In genomic region chr6:15313367-15313766, GRCh38 we compare ENCODE assay signal across 10 cellular contexts.
DNase-seq lines count a peak whose midpoint lies in the region; ATAC-seq and TF ChIP-seq lines count a peak whose summit lies in the region.
"Had no signal": no experiment of that assay in that cellular context is flagged by ENCODE, and none has a peak within 500 bp of the region (broad histone marks: within the 10 kb centered on the region; RNA-seq: fewer than 3 reads in every experiment).

No MANE protein-coding gene starts in this region.

- H3K4me1 Mint-ChIP-seq in neural progenitor cell, result peaks cover 76% of the 10 kb centered on the region

- ATAC-seq in HG03066 (IDR thresholded peaks at IDR 0.05; ENCODE audit: low read depth, unreplicated experiment), result peak; percentile 53

- TF ChIP-seq CTCF in GM12865 (IDR thresholded peaks at IDR 0.05; ENCODE audit: insufficient read depth, low read depth, low read length, missing control alignments), result no peak
- TF ChIP-seq CTCF in neural progenitor cell (IDR thresholded peaks at IDR 0.05), result no peak

- H3K27me3 ChIP-seq in neural progenitor cell (no peaks in the 10 kb centered on the region), SJCRH30 (no peaks in the 10 kb centered on the region)

- H3K27ac ChIP-seq in caudate nucleus (ENCODE audit: low read depth, low read length) (no peak overlapping the region), neural progenitor cell (no peak overlapping the region), SJCRH30 (no peak overlapping the region)

- no peak overlapping the region for H3K9ac ChIP-seq in neural progenitor cell

- peak overlapping the region; percentile 32 for H3K4me3 ChIP-seq in GM12865 (ENCODE audit: low read depth, low read length)
- no peak overlapping the region for H3K4me3 ChIP-seq in neural progenitor cell
- no peak overlapping the region for H3K4me3 ChIP-seq in SJCRH30

- H3K4me3 Mint-ChIP-seq in neural progenitor cell, result peak overlapping the region; percentile 3

- H3K9me3 ChIP-seq in neural progenitor cell (ENCODE audit: low read depth) (no peaks in the 10 kb centered on the region), SJCRH30 (replicated peaks) (no peaks in the 10 kb centered on the region)

- H3F3A ChIP-seq in neural progenitor cell (ENCODE audit: low read depth), result peaks cover 12% of the 10 kb centered on the region

- no peaks in the 10 kb centered on the region for H3K36me3 ChIP-seq in neural progenitor cell
- H3K36me3 ChIP-seq in SJCRH30, result no peaks in the 10 kb centered on the region

- peak overlapping the region; percentile 90 for H3K27ac Mint-ChIP-seq in neural progenitor cell

- peaks cover 100% of the 10 kb centered on the region for H3K79me2 ChIP-seq in neural progenitor cell (ENCODE audit: low read depth)

- no peaks in the 10 kb centered on the region for H3K36me3 Mint-ChIP-seq in neural progenitor cell

- H3K27me3 Mint-ChIP-seq in neural progenitor cell (ENCODE audit: insufficient read depth, low read depth), result no peaks in the 10 kb centered on the region

- no peaks in the 10 kb centered on the region for H3K9me3 Mint-ChIP-seq in neural progenitor cell

- DNase-seq in GM12865 (ENCODE audit: low read depth) (peak; percentile 58), caudate nucleus (lab: John Stamatoyannopoulos, UW) (peak in 31 of 61 donors; percentile 9 to 87 (median 26)), neural progenitor cell (ENCODE audit: low spot score) (no peak), NK-92 (lab: John Stamatoyannopoulos, UW; ENCODE audit: unreplicated experiment) (no peak), SJCRH30 (no peak), NCI-H2196 treated with DMSO at 0.1 percent for 48 hours (lab: John Stamatoyannopoulos, UW; ENCODE audit: unreplicated experiment) (no peak), NCI-H2196 (lab: John Stamatoyannopoulos, UW; ENCODE audit: unreplicated experiment) (no peak)
- DNase-seq: activated CD4-positive, CD25-positive, alpha-beta regulatory T cell; DMS 273 treated with DMSO at 0.1 percent for 48 hours had no signal

- H4K20me1 ChIP-seq in neural progenitor cell (ENCODE audit: low read depth), result peaks cover 90% of the 10 kb centered on the region

- no peak overlapping the region for H2AFZ ChIP-seq in neural progenitor cell (replicated peaks)

- H3K4me1 ChIP-seq in neural progenitor cell (peaks cover 41% of the 10 kb centered on the region), SJCRH30 (peaks cover 4% of the 10 kb centered on the region; the same call in 1 of the 2 replicates)

- H3K4me2 ChIP-seq in neural progenitor cell, result no peak overlapping the region

Comparison
In these comparisons a context has a peak if more than half of its experiments do, and no peak if none do; other contexts are left out.
1. DNase-seq: peak in GM12865 (single experiment) and caudate nucleus (31 of 61); none in neural progenitor cell (single experiment), NK-92 (single experiment), SJCRH30 (0 of 2), NCI-H2196 treated with DMSO at 0.1 percent for 48 hours (single experiment) and NCI-H2196 (single experiment).